In genomic region chr9:114370251-114370984, GRCh38 we compare ENCODE assay signal across 2 cellular contexts.
TF ChIP-seq lines count a peak whose summit lies in the region.

No MANE protein-coding gene starts in this region.

TF ChIP-seq in liver, 16 proteins besides CTCF, POLR2A, EP300 and RAD21:
- TF ChIP-seq NR2F2 (IDR thresholded peaks at IDR 0.05) = no peak
- TF ChIP-seq TAF1 (conservative IDR thresholded peaks at IDR 0.05) = no peak
- no peak for TF ChIP-seq EGR1 (IDR thresholded peaks at IDR 0.05; ENCODE audit: low read depth in 2 of 2)
- TF ChIP-seq MAX (IDR thresholded peaks at IDR 0.05) = no peak
- TF ChIP-seq FOXA1 (IDR thresholded peaks at IDR 0.05) = no peak
- TF ChIP-seq SP1 (IDR thresholded peaks at IDR 0.05) = no peak
- no peak for TF ChIP-seq YY1 (IDR thresholded peaks at IDR 0.05)
- TF ChIP-seq ATF3 (IDR thresholded peaks at IDR 0.05) = no peak
- no peak for TF ChIP-seq GABPA (IDR thresholded peaks at IDR 0.05 in 1 of 2, conservative IDR thresholded peaks at IDR 0.05 in 1 of 2)
- no peak for TF ChIP-seq HNF4G (IDR thresholded peaks at IDR 0.05)
- no peak for TF ChIP-seq RXRA (IDR thresholded peaks at IDR 0.05)
- TF ChIP-seq FOXA2 (IDR thresholded peaks at IDR 0.05) = no peak
- no peak for TF ChIP-seq JUND (IDR thresholded peaks at IDR 0.05)
- TF ChIP-seq REST (IDR thresholded peaks at IDR 0.05) = no peak
- TF ChIP-seq ZBTB33 (IDR thresholded peaks at IDR 0.05) = no peak
TF ChIP-seq in liver: peak in this region for 0.

TF ChIP-seq in HepG2, 621 proteins besides CTCF, POLR2A, EP300 and RAD21:
- TF ChIP-seq ZNF512B (CRISPR knock-in tag; IDR thresholded peaks at IDR 0.05; ENCODE audit: borderline replicate concordance) (no peak), STAT6 (CRISPR knock-in tag; IDR thresholded peaks at IDR 0.05; ENCODE audit: borderline replicate concordance) (no peak), ZNF407 (CRISPR knock-in tag; IDR thresholded peaks at IDR 0.05; ENCODE audit: not compliant biosample characterization) (no peak), JUND (CRISPR knock-in tag; IDR thresholded peaks at IDR 0.05) (no peak), CAMTA2 (CRISPR knock-in tag; IDR thresholded peaks at IDR 0.05; ENCODE audit: borderline replicate concordance) (no peak), CBX2 (IDR thresholded peaks at IDR 0.05; ENCODE audit: low read depth, low read length) (no peak), CBX2 (CRISPR knock-in tag; IDR thresholded peaks at IDR 0.05; ENCODE audit: low read depth) (no peak), TCF7 (IDR thresholded peaks at IDR 0.05; ENCODE audit: low read depth) (no peak), CHCHD3 (CRISPR knock-in tag; IDR thresholded peaks at IDR 0.05) (no peak), JDP2 (CRISPR knock-in tag; IDR thresholded peaks at IDR 0.05; ENCODE audit: borderline replicate concordance) (no peak)
TF ChIP-seq in HepG2: peak in this region for 0.
